ENCODE assay signal across 8 cellular contexts in the genomic region with DNA sequence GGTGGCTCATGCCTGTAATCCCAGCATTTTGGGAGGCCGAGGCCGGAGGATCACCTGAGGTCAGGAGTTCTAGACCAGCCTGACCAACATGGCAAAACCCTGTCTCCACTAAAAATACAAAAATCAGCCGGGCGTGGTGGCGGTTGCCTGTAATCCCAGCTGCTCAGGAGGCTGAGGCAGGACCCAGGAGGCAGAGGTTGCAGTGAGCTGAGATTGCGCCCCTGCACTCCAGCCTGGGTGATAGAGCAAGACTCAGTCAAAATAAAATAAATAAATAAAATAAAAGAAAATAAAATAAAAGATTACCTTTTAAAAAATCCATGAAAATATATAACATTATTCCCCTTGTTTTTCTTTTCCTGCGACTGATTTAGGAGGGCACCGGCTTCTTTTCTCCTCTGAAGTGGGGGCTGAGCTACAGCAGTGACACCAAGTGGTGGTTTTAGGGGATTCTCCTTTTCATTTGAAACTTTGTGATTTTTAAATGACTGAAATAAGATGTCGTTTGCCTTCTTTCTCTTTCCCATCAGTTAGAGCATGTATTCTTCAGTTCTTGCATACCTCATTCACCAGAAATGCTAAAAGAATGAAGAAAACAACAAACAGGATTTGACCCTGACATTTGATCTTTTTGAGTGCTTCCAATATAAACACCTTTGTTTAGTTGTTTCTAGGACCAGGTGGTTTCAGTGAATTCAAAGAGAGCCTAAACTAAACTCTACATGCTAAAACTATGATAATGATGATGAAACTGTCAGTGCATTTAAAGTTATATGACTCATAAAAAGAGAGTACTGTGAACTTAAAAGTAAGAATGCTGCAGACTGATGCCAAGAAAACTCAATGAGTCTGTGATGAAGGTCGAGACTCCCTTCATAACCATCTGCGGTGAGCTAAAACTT. TPM values are rescaled to one million over a fixed set of nuclear protein-coding genes. Genes with fewer than 3 reads are reported as not detected.
DNase-seq lines count a peak whose midpoint lies in the region; ATAC-seq and TF ChIP-seq lines count a peak whose summit lies in the region.

No MANE protein-coding gene starts in this region.

- no peak overlapping the region for H3K27ac Mint-ChIP-seq in activated CD4-positive, alpha-beta memory T cell treated with anti-CD3 and anti-CD28 coated beads, Interleukin-2, amount 10 ng/mL, durations not matched to agents 7 days and 5 days

- CTCF ChIA-PET in activated CD4-positive, alpha-beta memory T cell treated with anti-CD3 and anti-CD28 coated beads, Interleukin-2, amount 10 ng/mL, durations not matched to agents 7 days and 5 days (lab: Charles Lee): interaction anchor here (1.1 kb wide), 1 partner anchor 164 kb away, joined by 4 read pairs; a partner anchor contains a TSS

- no peak for TF ChIP-seq POLR2A in NB4 (IDR thresholded peaks at IDR 0.05; ENCODE audit: extremely low read depth, insufficient read length)

- DNase-seq in NCI-H2081 (lab: John Stamatoyannopoulos, UW): peak; percentile 34 to 39
- DNase-seq in NCI-H2081 treated with DMSO at 0.1 percent for 48 hours (lab: John Stamatoyannopoulos, UW): no peak
- DNase-seq in NB4 (ENCODE audit: low read depth): peak; percentile 25
- DNase-seq in astrocyte of the spinal cord (ENCODE audit: low read depth, low spot score): peak; percentile 93
- no peak for DNase-seq in left lung
- DNase-seq in activated CD4-positive, alpha-beta memory T cell treated with anti-CD3 and anti-CD28 coated beads, Interleukin-2, amount 10 ng/mL, durations not matched to agents 7 days and 5 days: no peak
- DNase-seq in HK-2 (ENCODE audit: unreplicated experiment): no peak

- peaks cover 3% of the 10 kb centered on the region for H3K27me3 Mint-ChIP-seq in activated CD4-positive, alpha-beta memory T cell treated with anti-CD3 and anti-CD28 coated beads, Interleukin-2, amount 10 ng/mL, durations not matched to agents 7 days and 5 days

- no peaks in the 10 kb centered on the region for H3K27me3 ChIP-seq in left lung

- no peaks in the 10 kb centered on the region for H3K36me3 ChIP-seq in left lung

- no peaks in the 10 kb centered on the region for H3K9me3 Mint-ChIP-seq in activated CD4-positive, alpha-beta memory T cell treated with anti-CD3 and anti-CD28 coated beads, Interleukin-2, amount 10 ng/mL, durations not matched to agents 7 days and 5 days

- POLR2A ChIA-PET in activated CD4-positive, alpha-beta memory T cell treated with anti-CD3 and anti-CD28 coated beads, Interleukin-2, amount 10 ng/mL, durations not matched to agents 7 days and 5 days (lab: Charles Lee): no interaction called here

- H3K4me1 ChIP-seq in left lung: peaks cover 0 to 4% of the 10 kb centered on the region in 2 donors

- H3K4me3 ChIP-seq in NB4 (ENCODE audit: low read depth, low read length) (no peak overlapping the region), astrocyte of the spinal cord (ENCODE audit: low read depth, low read length) (no peak overlapping the region), left lung (no peak overlapping the region)

- in situ Hi-C loops in astrocyte of the spinal cord (cut with HindIII; ENCODE audit: low sequenced_read_pairs): no loop called here

- no peaks in the 10 kb centered on the region for H3K36me3 Mint-ChIP-seq in activated CD4-positive, alpha-beta memory T cell treated with anti-CD3 and anti-CD28 coated beads, Interleukin-2, amount 10 ng/mL, durations not matched to agents 7 days and 5 days (ENCODE audit: low read depth)

- peak; percentile 47 for ATAC-seq in left lung
- ATAC-seq in HG02571 (IDR thresholded peaks at IDR 0.05; ENCODE audit: unreplicated experiment): no peak

- no peaks in the 10 kb centered on the region for H3K9me3 ChIP-seq in left lung

- TF ChIP-seq CTCF in NB4 (IDR thresholded peaks at IDR 0.05; ENCODE audit: low read depth, low read length) (peak; percentile 37), astrocyte of the spinal cord (IDR thresholded peaks at IDR 0.05; ENCODE audit: low read depth, low read length) (peak; percentile 46), left lung (IDR thresholded peaks at IDR 0.05) (peak in 1 of 2 donors; percentile 27)

- H3K4me1 Mint-ChIP-seq in activated CD4-positive, alpha-beta memory T cell treated with anti-CD3 and anti-CD28 coated beads, Interleukin-2, amount 10 ng/mL, durations not matched to agents 7 days and 5 days: no peaks in the 10 kb centered on the region

- intact Hi-C loops in left lung (cut with DNase I): no loop called here

- no peak overlapping the region for H3K4me3 Mint-ChIP-seq in activated CD4-positive, alpha-beta memory T cell treated with anti-CD3 and anti-CD28 coated beads, Interleukin-2, amount 10 ng/mL, durations not matched to agents 7 days and 5 days

- H3K27ac ChIP-seq in left lung: no peak overlapping the region

RNA-seq across cellular contexts. Expression of a gene that starts 22.6 kb away (rescaled TPM):
- total RNA-seq in left lung: 1 to 10 TPM; 1.5 to 2.2 TPM
- total RNA-seq in activated CD4-positive, alpha-beta memory T cell treated with anti-CD3 and anti-CD28 coated beads, Interleukin-2, amount 10 ng/mL, durations not matched to agents 7 days and 5 days: not detected

Comparison
In these comparisons a context has a peak if more than half of its experiments do, and no peak if none do; other contexts are left out.
1. DNase-seq: peak in NCI-H2081 (2 of 2), NB4 (single experiment) and astrocyte of the spinal cord (single experiment); none in NCI-H2081 treated with DMSO at 0.1 percent for 48 hours (single experiment), left lung (0 of 2), activated CD4-positive, alpha-beta memory T cell treated with anti-CD3 and anti-CD28 coated beads, Interleukin-2, amount 10 ng/mL, durations not matched to agents 7 days and 5 days (single experiment) and HK-2 (single experiment).